Comparison of ENCODE assay signal across 9 cellular contexts in the genomic region with DNA sequence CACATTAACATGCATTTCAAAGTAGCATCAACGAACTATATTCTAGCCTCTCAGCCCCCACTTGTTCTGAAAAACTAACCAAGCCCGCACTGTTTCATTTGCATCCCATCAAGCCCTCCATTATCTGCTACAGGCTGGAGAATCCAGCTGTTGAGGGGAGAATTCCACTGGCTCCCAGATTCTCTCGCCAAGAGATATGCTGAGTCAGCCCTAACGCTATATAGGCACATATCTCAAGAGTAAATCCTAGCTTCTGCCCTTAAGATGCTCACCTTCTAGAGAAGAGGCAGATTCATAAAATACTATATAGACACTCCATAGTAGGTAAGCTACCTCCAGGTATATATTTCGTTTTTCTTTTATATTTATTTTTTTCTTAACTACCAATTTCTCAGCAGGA.
"Had no signal": no experiment of that assay in that cellular context is flagged by ENCODE, and none has a peak within 500 bp of the region (broad histone marks: within the 10 kb centered on the region; RNA-seq: fewer than 3 reads in every experiment).

No MANE protein-coding gene starts in this region.

- H2AFZ ChIP-seq: GM23338 had no signal

- H3K9me3 ChIP-seq: HAP-1 had no signal

- H3K9ac ChIP-seq: KMS-11 had no signal

- H3K27ac ChIP-seq: KMS-11 had no signal

- H3K4me1 ChIP-seq: HAP-1 had no signal

- H3K4me3 ChIP-seq: GM23338, HAP-1 had no signal

- FAIRE-seq: HTR-8/SVneo had no signal

- H3K36me3 ChIP-seq: HAP-1 had no signal

- DNase-seq: H7, HFFc6, Karpas-422, KBM-7 had no signal

- H3K4me2 ChIP-seq: GM23338, KMS-11 had no signal

- ATAC-seq: GM23338, HCT116 had no signal
